ENCODE assay signal across 8 cellular contexts in genomic region chrX:110412971-110413726, GRCh38. TPM values are rescaled to one million over a fixed set of nuclear protein-coding genes. Genes with fewer than 3 reads are reported as not detected.
DNase-seq lines count a peak whose midpoint lies in the region; ATAC-seq and TF ChIP-seq lines count a peak whose summit lies in the region.

No MANE protein-coding gene starts in this region.

- H3K4me3 Mint-ChIP-seq in activated CD4-positive, alpha-beta T cell treated with anti-CD3 and anti-CD28 coated beads for 36 hours = no peak overlapping the region

- no peaks in the 10 kb centered on the region for H3K36me3 ChIP-seq in ACC112 (ENCODE audit: insufficient read depth, low read length)
- H3K36me3 ChIP-seq in colonic mucosa = no peaks in the 10 kb centered on the region
- no peaks in the 10 kb centered on the region for H3K36me3 ChIP-seq in liver (ENCODE audit: control insufficient read depth in 4 of 4, insufficient read depth in 3 of 4, low read depth in 1 of 4, low read length in 3 of 4)

- DNase-seq in NCI-H345 treated with DMSO at 0.1 percent for 48 hours (lab: John Stamatoyannopoulos, UW; ENCODE audit: unreplicated experiment) (peak; percentile 76), colonic mucosa (peak; percentile 67)
- peak; percentile 80 for DNase-seq in activated CD4-positive, alpha-beta T cell treated with anti-CD3 and anti-CD28 coated beads for 36 hours
- peak; percentile 38 to 54 (median 41) for DNase-seq in stimulated activated CD4-positive, alpha-beta T cell treated with anti-CD3 and anti-CD28 coated beads, TNF-alpha, amount 100 ng/mL, for 24 hours (ENCODE audit: low read depth in 3 of 3)

- peak overlapping the region; percentile 25 for H2AFZ ChIP-seq in ACC112 (ENCODE audit: low read length, unreplicated experiment)

- no peaks in the 10 kb centered on the region for H3K79me2 ChIP-seq in ACC112 (ENCODE audit: control insufficient read depth, insufficient read depth, low read length, unreplicated experiment)

- WGBS in liver = 22% methylated on average over 18 of the region's 18 CpGs

- H3K36me3 Mint-ChIP-seq in activated CD4-positive, alpha-beta T cell treated with anti-CD3 and anti-CD28 coated beads for 36 hours (ENCODE audit: low read depth) = no peaks in the 10 kb centered on the region

- no peak overlapping the region for H3K27ac Mint-ChIP-seq in activated CD4-positive, alpha-beta T cell treated with anti-CD3 and anti-CD28 coated beads for 36 hours

- H3K27me3 ChIP-seq in ACC112 (ENCODE audit: insufficient read depth, low read length) = no peaks in the 10 kb centered on the region
- no peaks in the 10 kb centered on the region for H3K27me3 ChIP-seq in colonic mucosa
- H3K27me3 ChIP-seq in liver (ENCODE audit: control insufficient read depth in 4 of 4, insufficient read depth in 4 of 4, low read length in 3 of 4) = no peaks in the 10 kb centered on the region

- H3K4me3 ChIP-seq in ACC112 (ENCODE audit: low read depth, low read length) (peak overlapping the region; percentile 45), colonic mucosa (no peak overlapping the region), liver (ENCODE audit: low read depth in 1 of 3, low read length in 3 of 3) (no peak overlapping the region)

- no peaks in the 10 kb centered on the region for H3K9me3 Mint-ChIP-seq in activated CD4-positive, alpha-beta T cell treated with anti-CD3 and anti-CD28 coated beads for 36 hours (ENCODE audit: low read depth)

- H3K27me3 Mint-ChIP-seq in activated CD4-positive, alpha-beta T cell treated with anti-CD3 and anti-CD28 coated beads for 36 hours = no peaks in the 10 kb centered on the region

- CTCF ChIA-PET in activated CD4-positive, alpha-beta T cell treated with anti-CD3 and anti-CD28 coated beads for 36 hours (lab: Charles Lee) = interaction anchor here (0.5 to 10.7 kb wide), 13 partner anchors 10 to 708 kb away, joined by 3 to 178 read pairs (median 3); a partner anchor contains a TSS

- H3K4me1 Mint-ChIP-seq in activated CD4-positive, alpha-beta T cell treated with anti-CD3 and anti-CD28 coated beads for 36 hours = peaks cover 6% of the 10 kb centered on the region

- POLR2A ChIA-PET in activated CD4-positive, alpha-beta T cell treated with anti-CD3 and anti-CD28 coated beads for 36 hours (lab: Charles Lee) = no interaction called here

- peak; percentile 73 to 85 for TF ChIP-seq RAD21 in liver (IDR thresholded peaks at IDR 0.05)

- peak; percentile 61 for ATAC-seq in GM18511 (IDR thresholded peaks at IDR 0.05; ENCODE audit: unreplicated experiment)
- peak; percentile 56 for ATAC-seq in HG03066 (IDR thresholded peaks at IDR 0.05; ENCODE audit: low read depth, unreplicated experiment)
- peak; percentile 92 for ATAC-seq in activated CD4-positive, alpha-beta T cell treated with anti-CD3 and anti-CD28 coated beads for 36 hours

- TF ChIP-seq CTCF in colonic mucosa (IDR thresholded peaks at IDR 0.05) = peak; percentile 84
- peak; percentile 73 for TF ChIP-seq CTCF in liver (IDR thresholded peaks at IDR 0.05; ENCODE audit: low read depth, low read length, missing input control)

- intact Hi-C loops in activated CD4-positive, alpha-beta T cell treated with anti-CD3 and anti-CD28 coated beads for 36 hours (cut with DNase I, micrococcal nuclease) = loop anchor here (1.0 to 10.0 kb wide), 2 partner anchors 98 to 253 kb away; partner anchors contain the start of gene AMMECR1 (in 1 of the 2)
- intact Hi-C loops in colonic mucosa (cut with DNase I) = no loop called here

- H3K9me3 ChIP-seq in colonic mucosa (no peaks in the 10 kb centered on the region), liver (ENCODE audit: control insufficient read depth in 4 of 4, low read length in 3 of 4) (no peaks in the 10 kb centered on the region)

- peaks cover 25% of the 10 kb centered on the region for H3K4me1 ChIP-seq in ACC112 (ENCODE audit: control insufficient read depth, insufficient read depth, low read length, unreplicated experiment)
- H3K4me1 ChIP-seq in colonic mucosa = no peaks in the 10 kb centered on the region
- no peaks in the 10 kb centered on the region for H3K4me1 ChIP-seq in liver (ENCODE audit: control insufficient read depth in 4 of 4, insufficient read depth in 4 of 4, low read length in 3 of 4)

- H3K27ac ChIP-seq in ACC112 (ENCODE audit: low read depth, low read length) = no peak overlapping the region
- no peak overlapping the region for H3K27ac ChIP-seq in colonic mucosa
- no peak overlapping the region for H3K27ac ChIP-seq in liver (ENCODE audit: low read depth in 1 of 2, low read length in 2 of 2)

- H3K9ac ChIP-seq in colonic mucosa (ENCODE audit: low read depth in 2 of 2, low read length in 2 of 2) = no peak overlapping the region
- no peak overlapping the region for H3K9ac ChIP-seq in liver (ENCODE audit: low read depth in 1 of 2, low read length in 2 of 2)

TF ChIP-seq in liver, 16 proteins besides CTCF, POLR2A, EP300 and RAD21:
- no peak for TF ChIP-seq GABPA (IDR thresholded peaks at IDR 0.05 in 1 of 2, conservative IDR thresholded peaks at IDR 0.05 in 1 of 2)
- TF ChIP-seq REST (IDR thresholded peaks at IDR 0.05) = peak; percentile 44

RNA-seq across cellular contexts. Expression of gene RTL9, which starts 54.5 kb away (rescaled TPM):
- under 1 TPM; 0.09 to 0.14 TPM for total RNA-seq in activated CD4-positive, alpha-beta T cell treated with anti-CD3 and anti-CD28 coated beads for 36 hours
- total RNA-seq in colonic mucosa (not detected), liver (under 1 TPM; 0.25 to 0.37 TPM)
- under 1 TPM in 1 of 2 donors, not detected in 1; 0.05 TPM for polyA plus RNA-seq in liver
